In the genomic region with DNA sequence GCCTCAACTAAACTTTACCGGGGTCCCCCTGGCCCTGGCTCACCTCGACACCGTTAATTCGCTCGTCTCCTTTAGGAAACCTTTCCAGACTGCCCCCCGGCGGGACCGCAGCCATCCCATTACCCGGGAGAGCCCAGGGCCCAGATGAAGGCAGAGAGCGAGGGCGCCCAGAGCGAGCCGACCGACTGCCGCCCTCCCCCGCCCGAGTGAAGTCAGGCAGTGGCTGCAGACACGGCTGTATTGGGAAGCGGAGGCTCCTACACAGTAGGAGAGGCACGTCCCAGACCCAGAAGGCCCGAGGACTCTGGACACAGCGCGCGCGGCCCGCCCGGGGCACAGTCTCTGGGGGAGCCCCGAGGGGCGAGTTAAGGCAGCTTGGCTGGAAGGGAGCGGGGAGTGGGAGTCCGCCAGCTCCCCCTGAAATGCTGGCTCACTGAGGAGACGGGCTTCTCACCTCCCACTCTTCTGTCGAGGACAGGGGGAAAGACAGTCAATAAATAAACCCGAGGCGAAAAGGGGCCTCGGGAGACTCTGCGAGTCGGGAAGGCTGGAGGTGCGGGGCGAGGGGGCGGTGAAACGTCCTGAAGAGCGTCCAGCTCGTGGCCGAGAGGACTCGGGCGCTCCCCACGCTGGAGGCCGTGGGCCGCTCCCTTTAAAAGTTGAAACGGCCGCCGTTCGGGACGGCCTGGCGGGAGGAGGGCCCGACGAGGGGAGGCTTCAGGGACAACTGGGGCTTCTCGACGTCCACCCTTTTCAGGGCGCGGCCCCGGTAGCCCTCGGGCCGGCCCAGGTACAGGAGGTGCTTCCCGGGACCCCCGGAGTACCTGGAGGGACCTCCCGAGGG, we compare ENCODE assay signal across 8 cellular contexts. TPM values are rescaled to one million over a fixed set of nuclear protein-coding genes. Genes with fewer than 3 reads are reported as not detected.
DNase-seq lines count a peak whose midpoint lies in the region; ATAC-seq and TF ChIP-seq lines count a peak whose summit lies in the region.

No MANE protein-coding gene starts in this region.

- TF ChIP-seq CTCF in heart right ventricle (IDR thresholded peaks at IDR 0.05) (no peak), ovary (IDR thresholded peaks at IDR 0.05) (no peak)

- peaks cover 6% of the 10 kb centered on the region for H3K27me3 ChIP-seq in CD4-positive, alpha-beta memory T cell (ENCODE audit: insufficient read depth, low read length)
- no peaks in the 10 kb centered on the region for H3K27me3 ChIP-seq in heart right ventricle
- no peaks in the 10 kb centered on the region for H3K27me3 ChIP-seq in ovary

- H3K4me1 ChIP-seq in CD4-positive, alpha-beta memory T cell (ENCODE audit: insufficient read depth, low read length), result peaks cover 14% of the 10 kb centered on the region
- peaks cover 0 to 36% (median 15%) of the 10 kb centered on the region in 9 donors for H3K4me1 ChIP-seq in heart right ventricle
- H3K4me1 ChIP-seq in ovary (ENCODE audit: insufficient read depth), result no peaks in the 10 kb centered on the region

- no peak overlapping the region for H3K27ac ChIP-seq in CD4-positive, alpha-beta memory T cell (ENCODE audit: low read depth, low read length)
- H3K27ac ChIP-seq in heart right ventricle, result peak overlapping the region in 8 of 10 donors; percentile 47 to 72 (median 58)
- peak overlapping the region; percentile 26 to 76 for H3K27ac ChIP-seq in ovary

- TF ChIP-seq POLR2A in ovary (IDR thresholded peaks at IDR 0.05), result no peak

- H3K36me3 ChIP-seq in CD4-positive, alpha-beta memory T cell (ENCODE audit: insufficient read depth, low read length), result no peaks in the 10 kb centered on the region
- H3K36me3 ChIP-seq in heart right ventricle, result peaks cover 0 to 52% (median 21%) of the 10 kb centered on the region in 9 donors
- no peaks in the 10 kb centered on the region for H3K36me3 ChIP-seq in ovary

- peak overlapping the region in 1 of 7 donors; percentile 68 for H3K27ac Mint-ChIP-seq in CD4-positive, alpha-beta memory T cell
- no peak overlapping the region for H3K27ac Mint-ChIP-seq in activated CD4-positive, alpha-beta memory T cell treated with anti-CD3 and anti-CD28 coated beads, Interleukin-2, amount 10 ng/mL, durations not matched to agents 7 days and 5 days

- H3K4me3 ChIP-seq in CD4-positive, alpha-beta memory T cell (ENCODE audit: low read length in 2 of 2), result no peak overlapping the region
- peak overlapping the region in 9 of 10 donors; percentile 10 to 52 (median 41) for H3K4me3 ChIP-seq in heart right ventricle
- peak overlapping the region; percentile 44 for H3K4me3 ChIP-seq in ovary

- no peaks in the 10 kb centered on the region for H3K9me3 Mint-ChIP-seq in CD4-positive, alpha-beta memory T cell
- no peaks in the 10 kb centered on the region for H3K9me3 Mint-ChIP-seq in activated CD4-positive, alpha-beta memory T cell treated with anti-CD3 and anti-CD28 coated beads, Interleukin-2, amount 10 ng/mL, durations not matched to agents 7 days and 5 days

- WGBS in heart right ventricle, 2 donors, result 61% methylated on average over 63 to 68 of the region's 68 CpGs
- WGBS in ovary, 3 donors, result 12 to 28% (median 13%) methylated on average over 58 to 68 of the region's 68 CpGs

- H3K9me3 ChIP-seq in CD4-positive, alpha-beta memory T cell (ENCODE audit: control insufficient read depth in 1 of 2, low read length in 2 of 2), result no peaks in the 10 kb centered on the region
- H3K9me3 ChIP-seq in heart right ventricle (no peaks in the 10 kb centered on the region), ovary (no peaks in the 10 kb centered on the region)

- peaks cover 3 to 11% of the 10 kb centered on the region in 2 donors for H3K27me3 Mint-ChIP-seq in CD4-positive, alpha-beta memory T cell
- H3K27me3 Mint-ChIP-seq in activated CD4-positive, alpha-beta memory T cell treated with anti-CD3 and anti-CD28 coated beads, Interleukin-2, amount 10 ng/mL, durations not matched to agents 7 days and 5 days, result peaks cover 13% of the 10 kb centered on the region

- peaks cover 2 to 10% of the 10 kb centered on the region in 2 donors for H3K36me3 Mint-ChIP-seq in CD4-positive, alpha-beta memory T cell
- no peaks in the 10 kb centered on the region for H3K36me3 Mint-ChIP-seq in activated CD4-positive, alpha-beta memory T cell treated with anti-CD3 and anti-CD28 coated beads, Interleukin-2, amount 10 ng/mL, durations not matched to agents 7 days and 5 days (ENCODE audit: low read depth)

- DNase-seq in CD4-positive, alpha-beta memory T cell, result no peak
- DNase-seq in activated CD4-positive, alpha-beta memory T cell treated with anti-CD3 and anti-CD28 coated beads, Interleukin-2, amount 10 ng/mL, durations not matched to agents 7 days and 5 days, result no peak
- peak in 1 of 2 donors; percentile 36 for DNase-seq in heart right ventricle
- peak; percentile 52 to 73 (median 59) for DNase-seq in ovary
- no peak for DNase-seq in A172 (ENCODE audit: low spot score)
- no peak for DNase-seq in amniotic stem cell (lab: John Stamatoyannopoulos, UW)
- no peak for DNase-seq in D341Med (ENCODE audit: low spot score)
- no peak for DNase-seq in GF-D8 (lab: John Stamatoyannopoulos, UW)

- peak overlapping the region in 6 of 8 donors; percentile 54 to 85 (median 74) for H3K4me3 Mint-ChIP-seq in CD4-positive, alpha-beta memory T cell
- H3K4me3 Mint-ChIP-seq in activated CD4-positive, alpha-beta memory T cell treated with anti-CD3 and anti-CD28 coated beads, Interleukin-2, amount 10 ng/mL, durations not matched to agents 7 days and 5 days, result peak overlapping the region; percentile 4

- H3K4me1 Mint-ChIP-seq in CD4-positive, alpha-beta memory T cell, result peaks cover 2 to 11% (median 7%) of the 10 kb centered on the region in 4 donors
- peaks cover 11% of the 10 kb centered on the region for H3K4me1 Mint-ChIP-seq in activated CD4-positive, alpha-beta memory T cell treated with anti-CD3 and anti-CD28 coated beads, Interleukin-2, amount 10 ng/mL, durations not matched to agents 7 days and 5 days

- intact Hi-C loops in CD4-positive, alpha-beta memory T cell (cut with micrococcal nuclease), result loop anchor here (2.0 kb wide), 1 partner anchor 15 kb away; a partner anchor contains a TSS
- intact Hi-C loops in heart right ventricle (cut with DNase I) (no loop called here), ovary (cut with DNase I) (no loop called here)

- TF ChIP-seq EP300 in ovary (IDR thresholded peaks at IDR 0.05), result no peak

- ATAC-seq in heart right ventricle, result peak; percentile 22 to 58 (median 47)

- CTCF ChIA-PET in CD4-positive, alpha-beta memory T cell (lab: Charles Lee; ENCODE audit: partially characterized antibody), result interaction anchor here (0.7 to 1.9 kb wide), 7 partner anchors 13 to 108 kb away, joined by 3 to 14 read pairs (median 4); a partner anchor contains a TSS
- CTCF ChIA-PET in activated CD4-positive, alpha-beta memory T cell treated with anti-CD3 and anti-CD28 coated beads, Interleukin-2, amount 10 ng/mL, durations not matched to agents 7 days and 5 days (lab: Charles Lee), result interaction anchor here (1.0 to 2.5 kb wide), 4 partner anchors 23 to 61 kb away, joined by 3 to 12 read pairs (median 8); a partner anchor contains a TSS

- POLR2A ChIA-PET in CD4-positive, alpha-beta memory T cell (lab: Charles Lee; ENCODE audit: partially characterized antibody), result interaction anchor here (0.6 to 1.4 kb wide), 10 partner anchors 14 to 120 kb away, joined by 3 to 8 read pairs (median 3); a partner anchor contains a TSS
- POLR2A ChIA-PET in activated CD4-positive, alpha-beta memory T cell treated with anti-CD3 and anti-CD28 coated beads, Interleukin-2, amount 10 ng/mL, durations not matched to agents 7 days and 5 days (lab: Charles Lee), result interaction anchor here (0.7 to 1.9 kb wide), 3 partner anchors 10 to 149 kb away, joined by 3 to 7 read pairs (median 5); a partner anchor contains a TSS

RNA-seq across cellular contexts. Expression of a gene that starts 14.4 kb away (rescaled TPM):
- 1 to 10 TPM; 7.6 to 8.2 TPM for total RNA-seq in CD4-positive, alpha-beta memory T cell
- polyA plus RNA-seq in CD4-positive, alpha-beta memory T cell, result 1 to 10 TPM in 1 of 2 donors, under 1 TPM in 1; 0.54 to 2.1 TPM
- 1 to 10 TPM; 1.8 to 2.3 TPM for total RNA-seq in activated CD4-positive, alpha-beta memory T cell treated with anti-CD3 and anti-CD28 coated beads, Interleukin-2, amount 10 ng/mL, durations not matched to agents 7 days and 5 days
- 10 to 100 TPM; 23.2 to 68.1 (median 54.9) TPM for total RNA-seq in heart right ventricle
- polyA plus RNA-seq in heart right ventricle, result 100 to 1,000 TPM in 1 of 2 donors, 10 to 100 TPM in 1; 15.7 to 141 TPM
- 10 to 100 TPM in 5 of 7 donors, 1 to 10 TPM in 2; 8.0 to 18.0 (median 14.7) TPM for total RNA-seq in ovary
- polyA plus RNA-seq in ovary, result 10 to 100 TPM in 1 of 2 donors, 1 to 10 TPM in 1; 5.0 to 13.4 TPM
- total RNA-seq in A172 (2014; rRNA removed; shearing (Covaris generic)), result 2.5 and 4.4 TPM in 2 replicates

RNA-seq across cellular contexts. Expression of a gene that starts 24.4 kb away (rescaled TPM):
- total RNA-seq in CD4-positive, alpha-beta memory T cell, result 10 to 100 TPM; 45.9 to 49.7 TPM
- polyA plus RNA-seq in CD4-positive, alpha-beta memory T cell, result 10 to 100 TPM; 10.8 to 42.3 TPM
- 10 to 100 TPM; 31.2 to 32.0 TPM for total RNA-seq in activated CD4-positive, alpha-beta memory T cell treated with anti-CD3 and anti-CD28 coated beads, Interleukin-2, amount 10 ng/mL, durations not matched to agents 7 days and 5 days
- total RNA-seq in heart right ventricle (1 to 10 TPM in 4 of 10 donors, under 1 TPM in 5, not detected in 1; 0.35 to 5.8 (median 0.71) TPM), ovary (1 to 10 TPM in 5 of 7 donors, under 1 TPM in 2; 0.48 to 3.8 (median 1.2) TPM)
- polyA plus RNA-seq in heart right ventricle (1 to 10 TPM; 2.4 to 4.0 TPM), ovary (1 to 10 TPM; 2.1 to 4.6 TPM)
- total RNA-seq in A172 (2014; rRNA removed; shearing (Covaris generic)), result not detected in 2 replicates

RNA-seq across cellular contexts. Expression of a gene that starts 33.6 kb away (rescaled TPM):
- 1 to 10 TPM; 1.0 to 1.3 TPM for total RNA-seq in CD4-positive, alpha-beta memory T cell
- under 1 TPM in 1 of 2 donors, not detected in 1; 0.59 TPM for polyA plus RNA-seq in CD4-positive, alpha-beta memory T cell
- 1 to 10 TPM; 2.0 to 2.1 TPM for total RNA-seq in activated CD4-positive, alpha-beta memory T cell treated with anti-CD3 and anti-CD28 coated beads, Interleukin-2, amount 10 ng/mL, durations not matched to agents 7 days and 5 days
- 10 to 100 TPM; 11.4 to 16.5 (median 13.3) TPM for total RNA-seq in heart right ventricle
- 1 to 10 TPM; 5.7 to 8.5 TPM for polyA plus RNA-seq in heart right ventricle
- total RNA-seq in ovary, result 10 to 100 TPM; 12.6 to 20.3 (median 14.3) TPM
- 10 to 100 TPM; 14.3 to 15.5 TPM for polyA plus RNA-seq in ovary
- total RNA-seq in A172 (2014; rRNA removed; shearing (Covaris generic)), result 19.6 and 21.6 TPM in 2 replicates

RNA-seq across cellular contexts. Expression of a gene that starts 33.9 kb away (rescaled TPM):
- total RNA-seq in CD4-positive, alpha-beta memory T cell, result 10 to 100 TPM; 57.4 to 61.4 TPM
- 10 to 100 TPM; 76.5 to 80.9 TPM for polyA plus RNA-seq in CD4-positive, alpha-beta memory T cell
- 10 to 100 TPM; 63.5 to 67.9 TPM for total RNA-seq in activated CD4-positive, alpha-beta memory T cell treated with anti-CD3 and anti-CD28 coated beads, Interleukin-2, amount 10 ng/mL, durations not matched to agents 7 days and 5 days
- 10 to 100 TPM; 12.9 to 26.6 (median 18.3) TPM for total RNA-seq in heart right ventricle
- polyA plus RNA-seq in heart right ventricle, result 10 to 100 TPM; 52.3 to 57.6 TPM
- 10 to 100 TPM; 18.6 to 32.7 (median 22.7) TPM for total RNA-seq in ovary
- polyA plus RNA-seq in ovary, result 10 to 100 TPM; 33.0 to 38.9 TPM
- total RNA-seq in A172 (2014; rRNA removed; shearing (Covaris generic)), result 105 and 107 TPM in 2 replicates

RNA-seq across cellular contexts. Expression of a gene that starts 43.7 kb away (rescaled TPM):
- total RNA-seq in CD4-positive, alpha-beta memory T cell, result 1 to 10 TPM; 6.4 TPM
- not detected for polyA plus RNA-seq in CD4-positive, alpha-beta memory T cell
- total RNA-seq in activated CD4-positive, alpha-beta memory T cell treated with anti-CD3 and anti-CD28 coated beads, Interleukin-2, amount 10 ng/mL, durations not matched to agents 7 days and 5 days, result 1 to 10 TPM; 1.5 to 1.9 TPM
- total RNA-seq in heart right ventricle (under 1 TPM in 2 of 10 donors, not detected in 8; 0.46 to 0.74 TPM), ovary (1 to 10 TPM in 2 of 7 donors, under 1 TPM in 3, not detected in 2; 0.42 to 1.4 (median 0.88) TPM)
- polyA plus RNA-seq in heart right ventricle (under 1 TPM; 0.06 to 0.88 TPM), ovary (under 1 TPM in 1 of 2 donors, not detected in 1; 0.15 TPM)
- total RNA-seq in A172 (2014; rRNA removed; shearing (Covaris generic)), result 0.17 and 0.57 TPM in 2 replicates

Comparison
In these comparisons a context has a peak if more than half of its experiments do, and no peak if none do; other contexts are left out.
1. DNase-seq: peak in ovary (5 of 5); none in CD4-positive, alpha-beta memory T cell (0 of 5), activated CD4-positive, alpha-beta memory T cell treated with anti-CD3 and anti-CD28 coated beads, Interleukin-2, amount 10 ng/mL, durations not matched to agents 7 days and 5 days (single experiment), A172 (single experiment), amniotic stem cell (single experiment), D341Med (single experiment) and GF-D8 (single experiment).
2. H3K4me3 ChIP-seq: peak in heart right ventricle (9 of 10) and ovary (single experiment); none in CD4-positive, alpha-beta memory T cell (0 of 2).
3. RNA of a gene that starts 24.4 kb away (total RNA-seq): 45.9 to 49.7 TPM in CD4-positive, alpha-beta memory T cell and 31.2 to 32.0 TPM in activated CD4-positive, alpha-beta memory T cell treated with anti-CD3 and anti-CD28 coated beads, Interleukin-2, amount 10 ng/mL, durations not matched to agents 7 days and 5 days; 0.48 to 3.8 TPM in ovary, 0.35 to 5.8 TPM in heart right ventricle and not detected in A172; every median in the first group is over 4 times any median in the second.